In the genomic region with DNA sequence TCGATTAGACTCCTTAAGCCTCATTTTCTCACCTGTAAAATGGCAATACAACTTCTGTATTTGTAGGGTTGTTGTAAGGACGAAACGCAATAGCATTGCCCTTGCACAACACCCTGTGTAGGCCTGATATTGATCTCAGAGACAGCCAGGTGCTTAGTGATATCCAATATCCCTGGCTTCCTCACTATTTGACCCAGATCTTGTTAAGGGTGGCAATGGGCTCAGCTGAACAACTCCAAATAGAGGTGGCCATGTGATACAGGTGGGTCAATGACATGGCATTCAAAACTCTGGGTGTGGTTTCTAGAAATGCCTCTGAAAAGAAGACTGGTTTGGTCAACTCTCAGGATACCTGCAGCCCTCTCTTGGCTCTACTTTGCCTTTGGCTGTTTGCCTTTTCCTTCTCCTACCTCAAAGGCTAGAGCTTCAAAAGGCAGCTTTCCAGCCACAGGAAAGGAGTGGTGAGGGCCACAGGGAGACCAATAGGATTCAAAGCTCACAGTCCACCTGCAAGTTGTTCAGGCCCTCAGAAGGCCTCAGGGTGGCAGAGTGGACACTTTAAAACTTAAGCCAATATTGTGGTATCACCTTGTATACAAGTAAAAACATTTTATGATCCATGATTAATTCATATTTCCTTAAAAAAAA, we compare ENCODE assay signal across 29 cellular contexts. TPM values are rescaled to one million over a fixed set of nuclear protein-coding genes. Genes with fewer than 3 reads are reported as not detected.
"Had no signal": no experiment of that assay in that cellular context is flagged by ENCODE, and none has a peak within 500 bp of the region (broad histone marks: within the 10 kb centered on the region; RNA-seq: fewer than 3 reads in every experiment).

No MANE protein-coding gene starts in this region.

- H3K4me3 ChIP-seq: cardiac muscle cell, Peyer's patch, SK-N-MC had no signal

- H3K27me3 ChIP-seq: cardiac muscle cell, Peyer's patch had no signal

- ATAC-seq: activated T-helper 17 cell treated with anti-CD3 and anti-CD28 coated beads, Interleukin-2, amount 50 U/mL, for 72 hours; T-cell had no signal

- H3K9me3 ChIP-seq: Peyer's patch had no signal

- H3K36me3 ChIP-seq: cardiac muscle cell, Peyer's patch had no signal

- H3K27ac ChIP-seq: cardiac muscle cell, KMS-11, Peyer's patch, SK-N-MC had no signal

- DNase-seq: activated B cell treated with CpG ODN at 0.5 μM for 24 hours; activated CD4-positive, alpha-beta T cell treated with anti-CD3 and anti-CD28 coated beads for 1 hour; activated CD4-positive, alpha-beta T cell treated with anti-CD3 and anti-CD28 coated beads, Interleukin-2, amount 10 ng/mL, durations not matched to agents 24 days and 14 days; activated CD4-positive, alpha-beta T cell treated with anti-CD3 and anti-CD28 coated beads, Interleukin-2, amount 50 U/mL, for 48 hours; activated gamma-delta T cell; activated naive CD4-positive, alpha-beta T cell treated with anti-CD3 and anti-CD28 coated beads for 36 hours; activated T-cell treated with anti-CD3 and anti-CD28 coated beads for 4 hours; activated T-cell treated with anti-CD3 and anti-CD28 coated beads, Interleukin-2, amount 50 U/mL, for 48 hours; amygdala; NCI-H1092; NCI-H1417; NCI-H1694 treated with DMSO at 0.1 percent for 48 hours; NCI-H2081; NCI-H2171; NCI-H345; NCI-H510A; NCI-H69; Peyer's patch; SHP77 treated with DMSO at 0.1 percent for 48 hours; T-cell; T-helper 2 cell; T1000 had no signal

- H3K4me1 ChIP-seq: Peyer's patch had no signal

- H3K4me2 ChIP-seq: KMS-11 had no signal

- H3K9ac ChIP-seq: KMS-11 had no signal

RNA-seq across cellular contexts. Expression of a gene that starts 45.3 kb away (rescaled TPM):
- total RNA-seq: activated B cell treated with CpG ODN at 0.5 μM for 24 hours; activated CD4-positive, alpha-beta T cell treated with anti-CD3 and anti-CD28 coated beads, Interleukin-2, amount 10 ng/mL, durations not matched to agents 24 days and 14 days; activated naive CD4-positive, alpha-beta T cell treated with anti-CD3 and anti-CD28 coated beads for 36 hours; activated T-helper 17 cell treated with anti-CD3 and anti-CD28 coated beads, Interleukin-2, amount 50 U/mL, for 72 hours; astrocyte; cardiac muscle cell; MCF 10A; OCI-LY7; Peyer's patch had no signal
